8 cellular contexts compared by ENCODE assay signal in the genomic region with DNA sequence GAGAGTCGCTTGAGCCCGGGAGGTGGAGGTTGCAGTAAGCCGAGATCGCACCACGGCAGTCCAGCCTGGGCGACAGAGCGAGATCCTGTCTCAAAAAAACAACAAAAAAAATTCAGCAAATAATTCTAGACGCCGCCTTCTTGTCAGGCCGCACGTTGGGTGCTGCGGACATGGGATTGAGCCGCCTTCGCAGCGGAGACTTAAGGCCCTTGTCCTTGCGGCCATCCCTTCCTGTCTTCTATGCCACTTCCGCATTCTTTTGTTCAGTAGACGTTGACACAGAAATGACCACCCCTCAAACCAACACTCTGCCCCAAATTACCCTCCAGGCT. TPM values are rescaled to one million over a fixed set of nuclear protein-coding genes. Genes with fewer than 3 reads are reported as not detected.
DNase-seq lines count a peak whose midpoint lies in the region; ATAC-seq and TF ChIP-seq lines count a peak whose summit lies in the region.

No MANE protein-coding gene starts in this region.

- peak overlapping the region; percentile 86 for H3K27ac ChIP-seq in fibroblast of lung (ENCODE audit: insufficient read depth, low read length)
- H3K27ac ChIP-seq in parathyroid adenoma: peak overlapping the region; percentile 70

- TF ChIP-seq CTCF in fibroblast of lung (conservative IDR thresholded peaks at IDR 0.05 in 1 of 2, IDR thresholded peaks at IDR 0.05 in 1 of 2; ENCODE audit: low read depth in 1 of 2, low read length in 2 of 2) (no peak), parathyroid adenoma (IDR thresholded peaks at IDR 0.05) (no peak)

- H3K9me3 Mint-ChIP-seq in activated naive CD4-positive, alpha-beta T cell treated with anti-CD3 and anti-CD28 coated beads, Interleukin-2, amount 50 U/mL, for 24 hours: no peaks in the 10 kb centered on the region

- H3K27me3 Mint-ChIP-seq in activated naive CD4-positive, alpha-beta T cell treated with anti-CD3 and anti-CD28 coated beads, Interleukin-2, amount 50 U/mL, for 24 hours: no peaks in the 10 kb centered on the region

- H3K4me3 Mint-ChIP-seq in activated naive CD4-positive, alpha-beta T cell treated with anti-CD3 and anti-CD28 coated beads, Interleukin-2, amount 50 U/mL, for 24 hours: peak overlapping the region; percentile 90

- peaks cover 55% of the 10 kb centered on the region for H3K4me1 Mint-ChIP-seq in activated naive CD4-positive, alpha-beta T cell treated with anti-CD3 and anti-CD28 coated beads, Interleukin-2, amount 50 U/mL, for 24 hours

- H2AFZ ChIP-seq in fibroblast of lung (ENCODE audit: low read length): peak overlapping the region; percentile 90
- H2AFZ ChIP-seq in parathyroid adenoma: peak overlapping the region; percentile 97

- peak overlapping the region; percentile 94 for H3K27ac Mint-ChIP-seq in activated naive CD4-positive, alpha-beta T cell treated with anti-CD3 and anti-CD28 coated beads, Interleukin-2, amount 50 U/mL, for 24 hours

- H3K9me3 ChIP-seq in fibroblast of lung (ENCODE audit: control insufficient read depth, insufficient read depth, low read depth, low read length) (no peaks in the 10 kb centered on the region), parathyroid adenoma (ENCODE audit: control insufficient read depth, low read length) (no peaks in the 10 kb centered on the region)

- peaks cover 7% of the 10 kb centered on the region for H3K36me3 ChIP-seq in fibroblast of lung (ENCODE audit: control insufficient read depth, insufficient read depth, low read length)
- no peaks in the 10 kb centered on the region for H3K36me3 ChIP-seq in parathyroid adenoma (ENCODE audit: control insufficient read depth, insufficient read depth, low read length)

- peaks cover 6% of the 10 kb centered on the region for H3K36me3 Mint-ChIP-seq in activated naive CD4-positive, alpha-beta T cell treated with anti-CD3 and anti-CD28 coated beads, Interleukin-2, amount 50 U/mL, for 24 hours

- H4K20me1 ChIP-seq in fibroblast of lung (ENCODE audit: control insufficient read depth, extremely low read depth, insufficient read depth, low read length): no peaks in the 10 kb centered on the region

- H3K4me2 ChIP-seq in fibroblast of lung (ENCODE audit: extremely low read depth, insufficient read depth, low read length) (peak overlapping the region; percentile 89), parathyroid adenoma (ENCODE audit: low read length) (peak overlapping the region; percentile 88)

- H3K4me1 ChIP-seq in fibroblast of lung (ENCODE audit: control insufficient read depth, extremely low read depth, insufficient read depth, low read length) (peaks cover 15% of the 10 kb centered on the region), parathyroid adenoma (peaks cover 7% of the 10 kb centered on the region)

- H3K79me2 ChIP-seq in fibroblast of lung (ENCODE audit: control insufficient read depth, insufficient read depth, low read length) (peaks cover 26% of the 10 kb centered on the region), parathyroid adenoma (no peaks in the 10 kb centered on the region)

- H3K9ac ChIP-seq in fibroblast of lung (ENCODE audit: insufficient read depth, low read length) (peak overlapping the region; percentile 82), parathyroid adenoma (peak overlapping the region; percentile 58)

- no peaks in the 10 kb centered on the region for H3K27me3 ChIP-seq in fibroblast of lung (ENCODE audit: control insufficient read depth, insufficient read depth, low read length)
- H3K27me3 ChIP-seq in parathyroid adenoma (ENCODE audit: control insufficient read depth, insufficient read depth, low read length): no peaks in the 10 kb centered on the region

- no peak for DNase-seq in activated naive CD4-positive, alpha-beta T cell (lab: John Stamatoyannopoulos, UW)
- DNase-seq in SKM-1 treated with dmso at 0.1 percent for 144 hours (lab: John Stamatoyannopoulos, UW; ENCODE audit: unreplicated experiment) (peak; percentile 90), fibroblast of lung (ENCODE audit: low read depth in 2 of 2) (no peak), A172 (ENCODE audit: low spot score) (no peak)
- DNase-seq in activated CD8-positive, alpha-beta memory T cell treated with anti-CD3 and anti-CD28 coated beads, Interleukin-2, amount 50 U/mL, for 48 hours: no peak

- ATAC-seq in HG03095 (IDR thresholded peaks at IDR 0.05; ENCODE audit: unreplicated experiment): peak; percentile 17

- H3K4me3 ChIP-seq in fibroblast of lung (replicated peaks in 1 of 4; ENCODE audit: control extremely low read depth in 1 of 4, insufficient read depth in 1 of 4, low read depth in 3 of 4, low read length in 4 of 4): peak overlapping the region; percentile 86 to 98 (median 92)
- peak overlapping the region; percentile 75 for H3K4me3 ChIP-seq in parathyroid adenoma (ENCODE audit: low read depth, low read length)

RNA-seq across cellular contexts. Expression of a gene that starts 15.8 kb away (rescaled TPM):
- total RNA-seq in fibroblast of lung: 8.0 and 9.6 TPM in 2 replicates
- polyA plus RNA-seq in fibroblast of lung: 18.1 and 23.0 TPM in 2 replicates
- 15.2 and 16.0 TPM in 2 replicates for polyA plus RNA-seq in fibroblast of lung (2012)
- polyA minus RNA-seq in fibroblast of lung (ENCODE audit: low replicate concordance): 9.4 and 65.4 TPM in 2 replicates
- total RNA-seq in A172 (2014; rRNA removed; shearing (Covaris generic)): 21.0 and 25.9 TPM in 2 replicates

RNA-seq across cellular contexts. Expression of a gene that starts 29.0 kb away (rescaled TPM):
- 50.1 and 58.0 TPM in 2 replicates for total RNA-seq in fibroblast of lung
- 46.3 and 67.6 TPM in 2 replicates for polyA plus RNA-seq in fibroblast of lung
- polyA plus RNA-seq in fibroblast of lung (2012): 68.1 and 109 TPM in 2 replicates
- polyA minus RNA-seq in fibroblast of lung (ENCODE audit: low replicate concordance): 102 and 154 TPM in 2 replicates
- total RNA-seq in A172 (2014; rRNA removed; shearing (Covaris generic)): 139 and 142 TPM in 2 replicates
